11 cellular contexts compared by ENCODE assay signal in genomic region chr10:89609730-89610393, GRCh38. TPM values are rescaled to one million over a fixed set of nuclear protein-coding genes. Genes with fewer than 3 reads are reported as not detected.
DNase-seq lines count a peak whose midpoint lies in the region; ATAC-seq and FAIRE-seq lines count a peak whose summit lies in the region.
"Had no signal": no experiment of that assay in that cellular context is flagged by ENCODE, and none has a peak within 500 bp of the region (broad histone marks: within the 10 kb centered on the region; RNA-seq: fewer than 3 reads in every experiment).

No MANE protein-coding gene starts in this region.

- no peak for FAIRE-seq in urothelium cell line (lab: Jason Lieb, UNC)
- FAIRE-seq: A204.1 had no signal

- DNase-seq in activated CD4-positive, alpha-beta T cell treated with anti-CD3 and anti-CD28 coated beads for 48 hours = peak; percentile 13
- DNase-seq in activated CD4-positive, alpha-beta T cell treated with anti-CD3 and anti-CD28 coated beads for 4 hours = no peak
- DNase-seq in left lobe of liver (ENCODE audit: low spot score) = no peak
- no peak for DNase-seq in NCI-H1417 (lab: John Stamatoyannopoulos, UW)
- DNase-seq in urothelium cell line (ENCODE audit: low spot score) = no peak
- no peak for DNase-seq in RKO (ENCODE audit: low spot score)
- DNase-seq: NCI-H2029 treated with DMSO at 0.1 percent for 48 hours, SHP77 treated with DMSO at 0.1 percent for 48 hours had no signal

- peak; percentile 94 for ATAC-seq in GM21447 (IDR thresholded peaks at IDR 0.05; ENCODE audit: unreplicated experiment)
- peak; percentile 78 for ATAC-seq in HG03159 (IDR thresholded peaks at IDR 0.05; ENCODE audit: unreplicated experiment)
- peak; percentile 17 for ATAC-seq in left lobe of liver

RNA-seq across cellular contexts. Expression of gene PANK1, which starts 35.2 kb away (rescaled TPM):
- 48.9 TPM for total RNA-seq in left lobe of liver

Comparison
In these comparisons a context has a peak if more than half of its experiments do, and no peak if none do; other contexts are left out.
1. ATAC-seq: peak in every context shown above with its lines; median percentile 94 in GM21447; 78 in HG03159; 17 in left lobe of liver.